ENCODE assay signal across 8 cellular contexts in the genomic region with DNA sequence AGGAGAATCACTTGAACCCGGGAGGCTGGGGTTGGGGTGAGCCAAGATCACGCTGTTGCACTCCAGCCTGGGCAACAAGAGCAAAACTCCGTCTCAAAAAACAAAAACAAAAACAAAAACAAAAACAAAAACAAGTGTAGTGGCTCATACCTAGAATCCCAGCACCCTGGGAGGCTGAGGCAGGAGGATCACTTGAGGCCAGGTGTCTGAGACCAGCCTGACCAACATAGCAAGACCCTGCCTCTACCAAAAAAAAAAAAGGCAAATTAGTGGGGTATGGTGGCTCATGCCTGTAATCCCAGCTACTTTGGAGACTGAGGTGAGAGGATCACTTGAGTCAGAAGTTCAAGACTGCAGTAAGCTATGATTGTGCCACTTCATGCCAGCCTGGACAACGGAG.
"Had no signal": no experiment of that assay in that cellular context is flagged by ENCODE, and none has a peak within 500 bp of the region (broad histone marks: within the 10 kb centered on the region; RNA-seq: fewer than 3 reads in every experiment).

No MANE protein-coding gene starts in this region.

- H3K4me3 Mint-ChIP-seq: IgD-negative memory B cell had no signal

- H3K9ac ChIP-seq: KMS-11 had no signal

- DNase-seq: Karpas-422, KBM-7, KG1 had no signal

- ATAC-seq: HepG2 had no signal

- FAIRE-seq: HepG2, HTR-8/SVneo had no signal

- H3K27ac ChIP-seq: HL-60, KMS-11 had no signal

- H3K4me2 ChIP-seq: KMS-11 had no signal
